Comparison of ENCODE assay signal across 1 cellular context in the genomic region with DNA sequence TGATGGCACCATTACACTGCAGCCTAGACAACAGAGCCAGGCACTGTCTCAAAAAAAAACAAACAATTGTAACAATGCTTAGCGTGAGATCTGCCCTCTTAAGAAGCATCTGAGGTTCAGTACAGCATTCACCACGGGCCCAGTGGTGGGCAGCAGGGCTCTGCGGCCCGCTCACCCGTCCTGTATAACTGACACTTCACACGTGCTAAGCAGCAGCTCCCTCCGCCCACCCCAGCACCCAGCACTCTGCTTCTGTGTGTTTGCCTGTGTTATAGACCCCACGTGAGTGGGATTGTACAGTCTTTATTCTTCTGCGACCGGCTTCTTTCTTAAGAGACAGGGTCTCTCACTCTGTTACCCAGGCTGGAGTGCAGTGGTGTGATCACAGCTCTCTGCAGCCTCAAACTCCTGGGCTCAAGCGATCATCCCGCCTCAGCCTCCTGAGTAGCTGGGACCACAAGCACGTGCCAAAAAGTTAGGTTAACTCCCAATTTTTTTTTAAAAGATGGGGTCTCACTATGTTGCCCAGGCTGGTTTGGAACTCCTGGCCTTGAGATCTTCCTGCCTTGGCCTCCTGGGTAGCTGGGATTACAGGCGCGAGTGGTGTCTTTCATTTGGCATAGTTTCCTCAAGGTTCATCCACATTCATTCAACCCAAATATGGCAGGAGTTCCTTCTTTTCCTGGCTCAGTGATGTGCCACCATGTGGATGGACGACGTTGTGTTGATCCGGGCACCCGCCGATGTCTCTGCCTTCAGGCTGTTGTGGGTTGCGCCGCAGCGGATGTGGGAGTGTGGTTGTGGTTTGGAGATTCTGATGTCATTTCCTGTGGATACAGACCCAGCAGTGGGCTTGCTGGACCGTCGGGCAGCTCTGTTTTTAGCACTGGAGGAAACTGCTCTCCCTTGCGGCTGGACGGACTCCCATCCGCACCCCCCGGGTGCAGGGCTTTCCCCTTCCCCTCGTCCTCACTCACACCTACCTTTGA.
A peak's percentile ranks its signal among the peaks of the same experiment; 100 is the strongest.
TF ChIP-seq lines count a peak whose summit lies in the region.

No MANE protein-coding gene starts in this region.

TF ChIP-seq in GM12878, 131 proteins besides CTCF, POLR2A, EP300 and RAD21 (continued from another document and continues in another):
- TF ChIP-seq, protein P1, sequence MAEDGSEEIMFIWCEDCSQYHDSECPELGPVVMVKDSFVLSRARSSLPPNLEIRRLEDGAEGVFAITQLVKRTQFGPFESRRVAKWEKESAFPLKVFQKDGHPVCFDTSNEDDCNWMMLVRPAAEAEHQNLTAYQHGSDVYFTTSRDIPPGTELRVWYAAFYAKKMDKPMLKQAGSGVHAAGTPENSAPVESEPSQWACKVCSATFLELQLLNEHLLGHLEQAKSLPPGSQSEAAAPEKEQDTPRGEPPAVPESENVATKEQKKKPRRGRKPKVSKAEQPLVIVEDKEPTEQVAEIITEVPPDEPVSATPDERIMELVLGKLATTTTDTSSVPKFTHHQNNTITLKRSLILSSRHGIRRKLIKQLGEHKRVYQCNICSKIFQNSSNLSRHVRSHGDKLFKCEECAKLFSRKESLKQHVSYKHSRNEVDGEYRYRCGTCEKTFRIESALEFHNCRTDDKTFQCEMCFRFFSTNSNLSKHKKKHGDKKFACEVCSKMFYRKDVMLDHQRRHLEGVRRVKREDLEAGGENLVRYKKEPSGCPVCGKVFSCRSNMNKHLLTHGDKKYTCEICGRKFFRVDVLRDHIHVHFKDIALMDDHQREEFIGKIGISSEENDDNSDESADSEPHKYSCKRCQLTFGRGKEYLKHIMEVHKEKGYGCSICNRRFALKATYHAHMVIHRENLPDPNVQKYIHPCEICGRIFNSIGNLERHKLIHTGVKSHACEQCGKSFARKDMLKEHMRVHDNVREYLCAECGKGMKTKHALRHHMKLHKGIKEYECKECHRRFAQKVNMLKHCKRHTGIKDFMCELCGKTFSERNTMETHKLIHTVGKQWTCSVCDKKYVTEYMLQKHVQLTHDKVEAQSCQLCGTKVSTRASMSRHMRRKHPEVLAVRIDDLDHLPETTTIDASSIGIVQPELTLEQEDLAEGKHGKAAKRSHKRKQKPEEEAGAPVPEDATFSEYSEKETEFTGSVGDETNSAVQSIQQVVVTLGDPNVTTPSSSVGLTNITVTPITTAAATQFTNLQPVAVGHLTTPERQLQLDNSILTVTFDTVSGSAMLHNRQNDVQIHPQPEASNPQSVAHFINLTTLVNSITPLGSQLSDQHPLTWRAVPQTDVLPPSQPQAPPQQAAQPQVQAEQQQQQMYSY (CRISPR knock-in tag; IDR thresholded peaks at IDR 0.05) = no peak
- TF ChIP-seq, protein P2, sequence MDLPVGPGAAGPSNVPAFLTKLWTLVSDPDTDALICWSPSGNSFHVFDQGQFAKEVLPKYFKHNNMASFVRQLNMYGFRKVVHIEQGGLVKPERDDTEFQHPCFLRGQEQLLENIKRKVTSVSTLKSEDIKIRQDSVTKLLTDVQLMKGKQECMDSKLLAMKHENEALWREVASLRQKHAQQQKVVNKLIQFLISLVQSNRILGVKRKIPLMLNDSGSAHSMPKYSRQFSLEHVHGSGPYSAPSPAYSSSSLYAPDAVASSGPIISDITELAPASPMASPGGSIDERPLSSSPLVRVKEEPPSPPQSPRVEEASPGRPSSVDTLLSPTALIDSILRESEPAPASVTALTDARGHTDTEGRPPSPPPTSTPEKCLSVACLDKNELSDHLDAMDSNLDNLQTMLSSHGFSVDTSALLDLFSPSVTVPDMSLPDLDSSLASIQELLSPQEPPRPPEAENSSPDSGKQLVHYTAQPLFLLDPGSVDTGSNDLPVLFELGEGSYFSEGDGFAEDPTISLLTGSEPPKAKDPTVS (IDR thresholded peaks at IDR 0.05; ENCODE audit: low read depth, low read length) = no peak
- TF ChIP-seq SREBF1 (IDR thresholded peaks at IDR 0.05; ENCODE audit: low read length) (no peak), BACH1 (IDR thresholded peaks at IDR 0.05; ENCODE audit: borderline replicate concordance) (peak; percentile 39; the same call in 1 of the 2 replicates), EGR1 (IDR thresholded peaks at IDR 0.05; ENCODE audit: borderline replicate concordance in 1 of 2, low read depth in 2 of 2, low read length in 2 of 2) (peak in 1 of 2 experiments; percentile 44; a peak in 1 of 3 replicates), FOXM1 (IDR thresholded peaks at IDR 0.05; ENCODE audit: low read depth, low read length) (peak; percentile 28; the same call in 1 of the 2 replicates), POLR2AphosphoS5 (IDR thresholded peaks at IDR 0.05; ENCODE audit: low read length) (peak; percentile 31; the same call in 1 of the 2 replicates), EED (IDR thresholded peaks at IDR 0.05; ENCODE audit: low read depth) (peak; percentile 93), GATAD2B (conservative IDR thresholded peaks at IDR 0.05; ENCODE audit: low read depth) (no peak; the same call in 1 of the 2 replicates), KDM1A (IDR thresholded peaks at IDR 0.05; ENCODE audit: borderline replicate concordance) (no peak), JUNB (IDR thresholded peaks at IDR 0.05) (0 out of 2 replicates have a peak, but pooled peaks have one; percentile 31), MTA3 (IDR thresholded peaks at IDR 0.05; ENCODE audit: borderline replicate concordance, low read length) (peak; percentile 85; the same call in 1 of the 2 replicates), SIN3A (IDR thresholded peaks at IDR 0.05; ENCODE audit: low read depth, low read length) (no peak), NR2C2 (IDR thresholded peaks at IDR 0.05; ENCODE audit: borderline replicate concordance, control insufficient read depth, insufficient read length, low read depth) (no peak), SMC3 (IDR thresholded peaks at IDR 0.05; ENCODE audit: borderline replicate concordance, low read length) (no peak), BCL11A (IDR thresholded peaks at IDR 0.05; ENCODE audit: low read depth, low read length) (no peak), FOXK2 (IDR thresholded peaks at IDR 0.05) (peak; percentile 39; the same call in 1 of the 2 replicates), CHD1 (IDR thresholded peaks at IDR 0.05; ENCODE audit: low read depth, low read length) (no peak), PML (IDR thresholded peaks at IDR 0.05; ENCODE audit: low read length) (no peak), RAD51 (IDR thresholded peaks at IDR 0.05) (no peak), SUZ12 (IDR thresholded peaks at IDR 0.05; ENCODE audit: unreplicated experiment) (no peak), NR2C1 (IDR thresholded peaks at IDR 0.05) (no peak), NBN (IDR thresholded peaks at IDR 0.05) (peak; percentile 75), STAT3 (IDR thresholded peaks at IDR 0.05; ENCODE audit: low read depth, low read length) (no peak), JUND (IDR thresholded peaks at IDR 0.05; ENCODE audit: low read depth, low read length) (no peak), ETV6 (conservative IDR thresholded peaks at IDR 0.05 in 1 of 2, IDR thresholded peaks at IDR 0.05 in 1 of 2; ENCODE audit: borderline replicate concordance in 1 of 2, low read depth in 1 of 2) (peak in 1 of 2 experiments; percentile 76; a peak in 2 of 4 replicates), ZNF217 (IDR thresholded peaks at IDR 0.05) (no peak), IKZF2 (IDR thresholded peaks at IDR 0.05) (peak; percentile 81 to 84), RUNX3 (IDR thresholded peaks at IDR 0.05; ENCODE audit: low read length) (peak; percentile 99), NFYA (IDR thresholded peaks at IDR 0.05; ENCODE audit: borderline replicate concordance, low read depth, low read length) (no peak), CHD2 (IDR thresholded peaks at IDR 0.05; ENCODE audit: borderline replicate concordance, low read depth, low read length) (peak; percentile 67; the same call in 1 of the 2 replicates), CHD4 (IDR thresholded peaks at IDR 0.05) (no peak)
- TF ChIP-seq, protein P3, sequence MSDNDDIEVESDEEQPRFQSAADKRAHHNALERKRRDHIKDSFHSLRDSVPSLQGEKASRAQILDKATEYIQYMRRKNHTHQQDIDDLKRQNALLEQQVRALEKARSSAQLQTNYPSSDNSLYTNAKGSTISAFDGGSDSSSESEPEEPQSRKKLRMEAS (IDR thresholded peaks at IDR 0.05; ENCODE audit: low read depth, low read length) = 0 out of 2 replicates have a peak, but pooled peaks have one; percentile 26
- TF ChIP-seq, protein P4, sequence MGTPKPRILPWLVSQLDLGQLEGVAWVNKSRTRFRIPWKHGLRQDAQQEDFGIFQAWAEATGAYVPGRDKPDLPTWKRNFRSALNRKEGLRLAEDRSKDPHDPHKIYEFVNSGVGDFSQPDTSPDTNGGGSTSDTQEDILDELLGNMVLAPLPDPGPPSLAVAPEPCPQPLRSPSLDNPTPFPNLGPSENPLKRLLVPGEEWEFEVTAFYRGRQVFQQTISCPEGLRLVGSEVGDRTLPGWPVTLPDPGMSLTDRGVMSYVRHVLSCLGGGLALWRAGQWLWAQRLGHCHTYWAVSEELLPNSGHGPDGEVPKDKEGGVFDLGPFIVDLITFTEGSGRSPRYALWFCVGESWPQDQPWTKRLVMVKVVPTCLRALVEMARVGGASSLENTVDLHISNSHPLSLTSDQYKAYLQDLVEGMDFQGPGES (IDR thresholded peaks at IDR 0.05) = no peak
- TF ChIP-seq, protein P5, sequence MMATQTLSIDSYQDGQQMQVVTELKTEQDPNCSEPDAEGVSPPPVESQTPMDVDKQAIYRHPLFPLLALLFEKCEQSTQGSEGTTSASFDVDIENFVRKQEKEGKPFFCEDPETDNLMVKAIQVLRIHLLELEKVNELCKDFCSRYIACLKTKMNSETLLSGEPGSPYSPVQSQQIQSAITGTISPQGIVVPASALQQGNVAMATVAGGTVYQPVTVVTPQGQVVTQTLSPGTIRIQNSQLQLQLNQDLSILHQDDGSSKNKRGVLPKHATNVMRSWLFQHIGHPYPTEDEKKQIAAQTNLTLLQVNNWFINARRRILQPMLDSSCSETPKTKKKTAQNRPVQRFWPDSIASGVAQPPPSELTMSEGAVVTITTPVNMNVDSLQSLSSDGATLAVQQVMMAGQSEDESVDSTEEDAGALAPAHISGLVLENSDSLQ (IDR thresholded peaks at IDR 0.05) = 0 out of 2 replicates have a peak, but pooled peaks have one; percentile 8
- TF ChIP-seq, protein P6, sequence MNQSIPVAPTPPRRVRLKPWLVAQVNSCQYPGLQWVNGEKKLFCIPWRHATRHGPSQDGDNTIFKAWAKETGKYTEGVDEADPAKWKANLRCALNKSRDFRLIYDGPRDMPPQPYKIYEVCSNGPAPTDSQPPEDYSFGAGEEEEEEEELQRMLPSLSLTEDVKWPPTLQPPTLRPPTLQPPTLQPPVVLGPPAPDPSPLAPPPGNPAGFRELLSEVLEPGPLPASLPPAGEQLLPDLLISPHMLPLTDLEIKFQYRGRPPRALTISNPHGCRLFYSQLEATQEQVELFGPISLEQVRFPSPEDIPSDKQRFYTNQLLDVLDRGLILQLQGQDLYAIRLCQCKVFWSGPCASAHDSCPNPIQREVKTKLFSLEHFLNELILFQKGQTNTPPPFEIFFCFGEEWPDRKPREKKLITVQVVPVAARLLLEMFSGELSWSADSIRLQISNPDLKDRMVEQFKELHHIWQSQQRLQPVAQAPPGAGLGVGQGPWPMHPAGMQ (IDR thresholded peaks at IDR 0.05; ENCODE audit: borderline replicate concordance) = no peak
- TF ChIP-seq, protein P7, sequence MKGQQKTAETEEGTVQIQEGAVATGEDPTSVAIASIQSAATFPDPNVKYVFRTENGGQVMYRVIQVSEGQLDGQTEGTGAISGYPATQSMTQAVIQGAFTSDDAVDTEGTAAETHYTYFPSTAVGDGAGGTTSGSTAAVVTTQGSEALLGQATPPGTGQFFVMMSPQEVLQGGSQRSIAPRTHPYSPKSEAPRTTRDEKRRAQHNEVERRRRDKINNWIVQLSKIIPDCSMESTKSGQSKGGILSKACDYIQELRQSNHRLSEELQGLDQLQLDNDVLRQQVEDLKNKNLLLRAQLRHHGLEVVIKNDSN (IDR thresholded peaks at IDR 0.05; ENCODE audit: borderline replicate concordance, extremely low read length, insufficient read depth, low read depth, low read length) = no peak
- TF ChIP-seq, protein P8, sequence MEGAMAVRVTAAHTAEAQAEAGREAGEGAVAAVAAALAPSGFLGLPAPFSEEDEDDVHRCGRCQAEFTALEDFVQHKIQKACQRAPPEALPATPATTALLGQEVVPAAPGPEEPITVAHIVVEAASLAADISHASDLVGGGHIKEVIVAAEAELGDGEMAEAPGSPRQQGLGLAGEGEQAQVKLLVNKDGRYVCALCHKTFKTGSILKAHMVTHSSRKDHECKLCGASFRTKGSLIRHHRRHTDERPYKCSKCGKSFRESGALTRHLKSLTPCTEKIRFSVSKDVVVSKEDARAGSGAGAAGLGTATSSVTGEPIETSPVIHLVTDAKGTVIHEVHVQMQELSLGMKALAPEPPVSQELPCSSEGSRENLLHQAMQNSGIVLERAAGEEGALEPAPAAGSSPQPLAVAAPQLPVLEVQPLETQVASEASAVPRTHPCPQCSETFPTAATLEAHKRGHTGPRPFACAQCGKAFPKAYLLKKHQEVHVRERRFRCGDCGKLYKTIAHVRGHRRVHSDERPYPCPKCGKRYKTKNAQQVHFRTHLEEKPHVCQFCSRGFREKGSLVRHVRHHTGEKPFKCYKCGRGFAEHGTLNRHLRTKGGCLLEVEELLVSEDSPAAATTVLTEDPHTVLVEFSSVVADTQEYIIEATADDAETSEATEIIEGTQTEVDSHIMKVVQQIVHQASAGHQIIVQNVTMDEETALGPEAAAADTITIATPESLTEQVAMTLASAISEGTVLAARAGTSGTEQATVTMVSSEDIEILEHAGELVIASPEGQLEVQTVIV (IDR thresholded peaks at IDR 0.05; ENCODE audit: borderline replicate concordance, partially characterized antibody) = no peak
- TF ChIP-seq, protein P9, sequence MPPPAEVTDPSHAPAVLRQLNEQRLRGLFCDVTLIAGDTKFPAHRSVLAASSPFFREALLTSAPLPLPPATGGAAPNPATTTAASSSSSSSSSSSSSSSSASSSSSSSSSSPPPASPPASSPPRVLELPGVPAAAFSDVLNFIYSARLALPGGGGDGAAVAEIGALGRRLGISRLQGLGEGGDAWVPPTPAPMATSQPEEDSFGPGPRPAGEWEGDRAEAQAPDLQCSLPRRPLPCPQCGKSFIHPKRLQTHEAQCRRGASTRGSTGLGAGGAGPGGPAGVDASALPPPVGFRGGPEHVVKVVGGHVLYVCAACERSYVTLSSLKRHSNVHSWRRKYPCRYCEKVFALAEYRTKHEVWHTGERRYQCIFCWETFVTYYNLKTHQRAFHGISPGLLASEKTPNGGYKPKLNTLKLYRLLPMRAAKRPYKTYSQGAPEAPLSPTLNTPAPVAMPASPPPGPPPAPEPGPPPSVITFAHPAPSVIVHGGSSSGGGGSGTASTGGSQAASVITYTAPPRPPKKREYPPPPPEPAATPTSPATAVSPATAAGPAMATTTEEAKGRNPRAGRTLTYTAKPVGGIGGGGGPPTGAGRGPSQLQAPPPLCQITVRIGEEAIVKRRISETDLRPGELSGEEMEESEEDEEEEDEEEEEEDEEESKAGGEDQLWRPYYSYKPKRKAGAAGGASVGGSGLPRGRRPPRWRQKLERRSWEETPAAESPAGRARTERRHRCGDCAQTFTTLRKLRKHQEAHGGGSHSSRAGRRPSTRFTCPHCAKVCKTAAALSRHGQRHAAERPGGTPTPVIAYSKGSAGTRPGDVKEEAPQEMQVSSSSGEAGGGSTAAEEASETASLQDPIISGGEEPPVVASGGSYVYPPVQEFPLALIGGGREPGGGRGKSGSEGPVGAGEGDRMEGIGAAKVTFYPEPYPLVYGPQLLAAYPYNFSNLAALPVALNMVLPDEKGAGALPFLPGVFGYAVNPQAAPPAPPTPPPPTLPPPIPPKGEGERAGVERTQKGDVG (CRISPR knock-in tag; IDR thresholded peaks at IDR 0.05) = no peak
- TF ChIP-seq, protein P10, sequence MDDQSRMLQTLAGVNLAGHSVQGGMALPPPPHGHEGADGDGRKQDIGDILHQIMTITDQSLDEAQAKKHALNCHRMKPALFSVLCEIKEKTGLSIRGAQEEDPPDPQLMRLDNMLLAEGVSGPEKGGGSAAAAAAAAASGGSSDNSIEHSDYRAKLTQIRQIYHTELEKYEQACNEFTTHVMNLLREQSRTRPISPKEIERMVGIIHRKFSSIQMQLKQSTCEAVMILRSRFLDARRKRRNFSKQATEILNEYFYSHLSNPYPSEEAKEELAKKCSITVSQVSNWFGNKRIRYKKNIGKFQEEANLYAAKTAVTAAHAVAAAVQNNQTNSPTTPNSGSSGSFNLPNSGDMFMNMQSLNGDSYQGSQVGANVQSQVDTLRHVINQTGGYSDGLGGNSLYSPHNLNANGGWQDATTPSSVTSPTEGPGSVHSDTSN (IDR thresholded peaks at IDR 0.05; ENCODE audit: insufficient replicate concordance, low read depth, low read length) = no peak
